In the genomic region with DNA sequence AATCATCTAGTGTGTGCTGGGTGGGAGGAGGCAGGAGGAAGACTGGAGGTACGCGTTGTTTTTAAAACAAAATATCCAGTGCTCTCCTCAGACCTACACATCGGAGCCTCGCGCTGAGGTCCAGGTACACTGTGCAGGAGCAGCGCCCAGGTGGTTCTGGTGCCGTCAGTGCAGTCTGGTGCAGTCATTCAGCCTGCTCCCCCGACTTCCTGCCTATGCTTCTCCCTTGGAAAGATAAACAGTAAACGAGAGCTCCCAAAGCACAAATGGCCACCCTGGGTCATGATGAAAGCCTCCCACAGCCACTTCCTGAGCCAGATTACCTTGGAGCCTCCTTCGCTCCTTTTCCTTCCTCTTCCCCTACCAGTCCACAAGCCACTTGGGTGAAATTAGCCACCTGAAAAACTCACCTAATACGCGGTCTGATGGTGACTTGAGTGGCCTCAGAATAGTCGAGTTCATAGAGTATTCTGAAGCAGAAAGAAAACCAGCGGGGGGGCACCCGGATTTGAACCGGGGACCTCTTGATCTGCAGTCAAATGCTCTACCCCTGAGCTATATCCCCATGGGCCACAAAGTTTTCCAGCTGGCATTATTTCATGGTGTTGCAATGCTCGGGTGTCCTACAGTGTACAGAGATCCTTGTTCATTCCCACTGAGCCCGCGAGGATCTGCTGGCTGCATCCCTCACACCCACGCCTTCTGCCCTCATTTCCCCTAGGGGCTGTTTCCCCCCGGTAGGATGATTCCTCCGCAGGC, we compare ENCODE assay signal across 1 cellular context.
TF ChIP-seq lines count a peak whose summit lies in the region.

No MANE protein-coding gene starts in this region.

TF ChIP-seq in HepG2, 621 proteins besides CTCF, POLR2A, EP300 and RAD21 (continued from another document and continues in another):
- TF ChIP-seq, protein P1, sequence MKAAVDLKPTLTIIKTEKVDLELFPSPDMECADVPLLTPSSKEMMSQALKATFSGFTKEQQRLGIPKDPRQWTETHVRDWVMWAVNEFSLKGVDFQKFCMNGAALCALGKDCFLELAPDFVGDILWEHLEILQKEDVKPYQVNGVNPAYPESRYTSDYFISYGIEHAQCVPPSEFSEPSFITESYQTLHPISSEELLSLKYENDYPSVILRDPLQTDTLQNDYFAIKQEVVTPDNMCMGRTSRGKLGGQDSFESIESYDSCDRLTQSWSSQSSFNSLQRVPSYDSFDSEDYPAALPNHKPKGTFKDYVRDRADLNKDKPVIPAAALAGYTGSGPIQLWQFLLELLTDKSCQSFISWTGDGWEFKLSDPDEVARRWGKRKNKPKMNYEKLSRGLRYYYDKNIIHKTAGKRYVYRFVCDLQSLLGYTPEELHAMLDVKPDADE (CRISPR knock-in tag; IDR thresholded peaks at IDR 0.05) = no peak
- no peak for TF ChIP-seq SYNCRIP (IDR thresholded peaks at IDR 0.05; ENCODE audit: insufficient read depth, low read depth, low read length)
- no peak for TF ChIP-seq SRSF9 (IDR thresholded peaks at IDR 0.05; ENCODE audit: borderline replicate concordance, insufficient read depth, low read depth, low read length, poor library complexity, severe bottlenecking)
- peak; percentile 30; the same call in 1 of the 2 replicates for TF ChIP-seq FOXK1 (CRISPR knock-in tag; IDR thresholded peaks at IDR 0.05; ENCODE audit: borderline replicate concordance, low read depth)
- TF ChIP-seq ZNF652 (CRISPR knock-in tag; IDR thresholded peaks at IDR 0.05; ENCODE audit: borderline replicate concordance, low read depth) = no peak
- no peak for TF ChIP-seq ELF4 (CRISPR knock-in tag; IDR thresholded peaks at IDR 0.05; ENCODE audit: borderline replicate concordance)
- 0 out of 2 replicates have a peak, but pooled peaks have one; percentile 49 for TF ChIP-seq ZNF292 (CRISPR knock-in tag; IDR thresholded peaks at IDR 0.05; ENCODE audit: borderline replicate concordance, low read depth)
- TF ChIP-seq NCOA5 (CRISPR knock-in tag; IDR thresholded peaks at IDR 0.05) = no peak
- 0 out of 2 replicates have a peak, but pooled peaks have one; percentile 18 for TF ChIP-seq ZFY (CRISPR knock-in tag; IDR thresholded peaks at IDR 0.05)
- TF ChIP-seq ZNF883 (CRISPR knock-in tag; IDR thresholded peaks at IDR 0.05; ENCODE audit: not compliant biosample characterization) = no peak
- no peak for TF ChIP-seq SMARCE1 (IDR thresholded peaks at IDR 0.05; ENCODE audit: borderline replicate concordance)
- TF ChIP-seq HOXA9 (CRISPR knock-in tag; IDR thresholded peaks at IDR 0.05; ENCODE audit: borderline replicate concordance) = no peak
- TF ChIP-seq EED (CRISPR knock-in tag; IDR thresholded peaks at IDR 0.05) = no peak
- TF ChIP-seq ZNF460 (CRISPR knock-in tag; IDR thresholded peaks at IDR 0.05; ENCODE audit: borderline replicate concordance) = no peak
- TF ChIP-seq ZNF557 (CRISPR knock-in tag; IDR thresholded peaks at IDR 0.05) = peak; percentile 59; the same call in 1 of the 2 replicates
- peak; percentile 32; the same call in 1 of the 2 replicates for TF ChIP-seq SALL1 (CRISPR knock-in tag; IDR thresholded peaks at IDR 0.05)
- TF ChIP-seq ZNF703 (CRISPR knock-in tag; IDR thresholded peaks at IDR 0.05; ENCODE audit: borderline replicate concordance) = no peak
- TF ChIP-seq DPF2 (CRISPR knock-in tag; IDR thresholded peaks at IDR 0.05; ENCODE audit: borderline replicate concordance, low read depth) = no peak
- TF ChIP-seq, protein P2, sequence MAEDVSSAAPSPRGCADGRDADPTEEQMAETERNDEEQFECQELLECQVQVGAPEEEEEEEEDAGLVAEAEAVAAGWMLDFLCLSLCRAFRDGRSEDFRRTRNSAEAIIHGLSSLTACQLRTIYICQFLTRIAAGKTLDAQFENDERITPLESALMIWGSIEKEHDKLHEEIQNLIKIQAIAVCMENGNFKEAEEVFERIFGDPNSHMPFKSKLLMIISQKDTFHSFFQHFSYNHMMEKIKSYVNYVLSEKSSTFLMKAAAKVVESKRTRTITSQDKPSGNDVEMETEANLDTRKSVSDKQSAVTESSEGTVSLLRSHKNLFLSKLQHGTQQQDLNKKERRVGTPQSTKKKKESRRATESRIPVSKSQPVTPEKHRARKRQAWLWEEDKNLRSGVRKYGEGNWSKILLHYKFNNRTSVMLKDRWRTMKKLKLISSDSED (CRISPR knock-in tag; IDR thresholded peaks at IDR 0.05) = no peak
- no peak for TF ChIP-seq ZNF274 (CRISPR knock-in tag; IDR thresholded peaks at IDR 0.05)
- TF ChIP-seq, protein P3, sequence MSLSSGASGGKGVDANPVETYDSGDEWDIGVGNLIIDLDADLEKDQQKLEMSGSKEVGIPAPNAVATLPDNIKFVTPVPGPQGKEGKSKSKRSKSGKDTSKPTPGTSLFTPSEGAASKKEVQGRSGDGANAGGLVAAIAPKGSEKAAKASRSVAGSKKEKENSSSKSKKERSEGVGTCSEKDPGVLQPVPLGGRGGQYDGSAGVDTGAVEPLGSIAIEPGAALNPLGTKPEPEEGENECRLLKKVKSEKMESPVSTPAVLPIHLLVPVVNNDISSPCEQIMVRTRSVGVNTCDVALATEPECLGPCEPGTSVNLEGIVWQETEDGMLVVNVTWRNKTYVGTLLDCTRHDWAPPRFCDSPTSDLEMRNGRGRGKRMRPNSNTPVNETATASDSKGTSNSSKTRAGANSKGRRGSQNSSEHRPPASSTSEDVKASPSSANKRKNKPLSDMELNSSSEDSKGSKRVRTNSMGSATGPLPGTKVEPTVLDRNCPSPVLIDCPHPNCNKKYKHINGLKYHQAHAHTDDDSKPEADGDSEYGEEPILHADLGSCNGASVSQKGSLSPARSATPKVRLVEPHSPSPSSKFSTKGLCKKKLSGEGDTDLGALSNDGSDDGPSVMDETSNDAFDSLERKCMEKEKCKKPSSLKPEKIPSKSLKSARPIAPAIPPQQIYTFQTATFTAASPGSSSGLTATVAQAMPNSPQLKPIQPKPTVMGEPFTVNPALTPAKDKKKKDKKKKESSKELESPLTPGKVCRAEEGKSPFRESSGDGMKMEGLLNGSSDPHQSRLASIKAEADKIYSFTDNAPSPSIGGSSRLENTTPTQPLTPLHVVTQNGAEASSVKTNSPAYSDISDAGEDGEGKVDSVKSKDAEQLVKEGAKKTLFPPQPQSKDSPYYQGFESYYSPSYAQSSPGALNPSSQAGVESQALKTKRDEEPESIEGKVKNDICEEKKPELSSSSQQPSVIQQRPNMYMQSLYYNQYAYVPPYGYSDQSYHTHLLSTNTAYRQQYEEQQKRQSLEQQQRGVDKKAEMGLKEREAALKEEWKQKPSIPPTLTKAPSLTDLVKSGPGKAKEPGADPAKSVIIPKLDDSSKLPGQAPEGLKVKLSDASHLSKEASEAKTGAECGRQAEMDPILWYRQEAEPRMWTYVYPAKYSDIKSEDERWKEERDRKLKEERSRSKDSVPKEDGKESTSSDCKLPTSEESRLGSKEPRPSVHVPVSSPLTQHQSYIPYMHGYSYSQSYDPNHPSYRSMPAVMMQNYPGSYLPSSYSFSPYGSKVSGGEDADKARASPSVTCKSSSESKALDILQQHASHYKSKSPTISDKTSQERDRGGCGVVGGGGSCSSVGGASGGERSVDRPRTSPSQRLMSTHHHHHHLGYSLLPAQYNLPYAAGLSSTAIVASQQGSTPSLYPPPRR (CRISPR knock-in tag; IDR thresholded peaks at IDR 0.05; ENCODE audit: borderline replicate concordance) = 0 out of 2 replicates have a peak, but pooled peaks have one; percentile 24
- TF ChIP-seq NFIC (IDR thresholded peaks at IDR 0.05; ENCODE audit: low read length) = 0 out of 2 replicates have a peak, but pooled peaks have one; percentile 51
- no peak for TF ChIP-seq SRF (IDR thresholded peaks at IDR 0.05; ENCODE audit: low read depth, low read length)
- TF ChIP-seq, protein P4, sequence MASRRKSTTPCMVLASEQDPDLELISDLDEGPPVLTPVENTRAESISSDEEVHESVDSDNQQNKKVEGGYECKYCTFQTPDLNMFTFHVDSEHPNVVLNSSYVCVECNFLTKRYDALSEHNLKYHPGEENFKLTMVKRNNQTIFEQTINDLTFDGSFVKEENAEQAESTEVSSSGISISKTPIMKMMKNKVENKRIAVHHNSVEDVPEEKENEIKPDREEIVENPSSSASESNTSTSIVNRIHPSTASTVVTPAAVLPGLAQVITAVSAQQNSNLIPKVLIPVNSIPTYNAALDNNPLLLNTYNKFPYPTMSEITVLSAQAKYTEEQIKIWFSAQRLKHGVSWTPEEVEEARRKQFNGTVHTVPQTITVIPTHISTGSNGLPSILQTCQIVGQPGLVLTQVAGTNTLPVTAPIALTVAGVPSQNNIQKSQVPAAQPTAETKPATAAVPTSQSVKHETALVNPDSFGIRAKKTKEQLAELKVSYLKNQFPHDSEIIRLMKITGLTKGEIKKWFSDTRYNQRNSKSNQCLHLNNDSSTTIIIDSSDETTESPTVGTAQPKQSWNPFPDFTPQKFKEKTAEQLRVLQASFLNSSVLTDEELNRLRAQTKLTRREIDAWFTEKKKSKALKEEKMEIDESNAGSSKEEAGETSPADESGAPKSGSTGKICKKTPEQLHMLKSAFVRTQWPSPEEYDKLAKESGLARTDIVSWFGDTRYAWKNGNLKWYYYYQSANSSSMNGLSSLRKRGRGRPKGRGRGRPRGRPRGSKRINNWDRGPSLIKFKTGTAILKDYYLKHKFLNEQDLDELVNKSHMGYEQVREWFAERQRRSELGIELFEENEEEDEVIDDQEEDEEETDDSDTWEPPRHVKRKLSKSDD (CRISPR knock-in tag; IDR thresholded peaks at IDR 0.05; ENCODE audit: low read depth) = 0 out of 2 replicates have a peak, but pooled peaks have one; percentile 1
- no peak for TF ChIP-seq ZIK1 (CRISPR knock-in tag; IDR thresholded peaks at IDR 0.05; ENCODE audit: borderline replicate concordance, low read depth)
- TF ChIP-seq ZBTB1 (CRISPR knock-in tag; IDR thresholded peaks at IDR 0.05; ENCODE audit: borderline replicate concordance) = no peak
- TF ChIP-seq, protein P5, sequence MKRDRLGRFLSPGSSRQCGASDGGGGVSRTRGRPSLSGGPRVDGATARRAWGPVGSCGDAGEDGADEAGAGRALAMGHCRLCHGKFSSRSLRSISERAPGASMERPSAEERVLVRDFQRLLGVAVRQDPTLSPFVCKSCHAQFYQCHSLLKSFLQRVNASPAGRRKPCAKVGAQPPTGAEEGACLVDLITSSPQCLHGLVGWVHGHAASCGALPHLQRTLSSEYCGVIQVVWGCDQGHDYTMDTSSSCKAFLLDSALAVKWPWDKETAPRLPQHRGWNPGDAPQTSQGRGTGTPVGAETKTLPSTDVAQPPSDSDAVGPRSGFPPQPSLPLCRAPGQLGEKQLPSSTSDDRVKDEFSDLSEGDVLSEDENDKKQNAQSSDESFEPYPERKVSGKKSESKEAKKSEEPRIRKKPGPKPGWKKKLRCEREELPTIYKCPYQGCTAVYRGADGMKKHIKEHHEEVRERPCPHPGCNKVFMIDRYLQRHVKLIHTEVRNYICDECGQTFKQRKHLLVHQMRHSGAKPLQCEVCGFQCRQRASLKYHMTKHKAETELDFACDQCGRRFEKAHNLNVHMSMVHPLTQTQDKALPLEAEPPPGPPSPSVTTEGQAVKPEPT (CRISPR knock-in tag; IDR thresholded peaks at IDR 0.05; ENCODE audit: low read depth) = no peak
- TF ChIP-seq, protein P6, sequence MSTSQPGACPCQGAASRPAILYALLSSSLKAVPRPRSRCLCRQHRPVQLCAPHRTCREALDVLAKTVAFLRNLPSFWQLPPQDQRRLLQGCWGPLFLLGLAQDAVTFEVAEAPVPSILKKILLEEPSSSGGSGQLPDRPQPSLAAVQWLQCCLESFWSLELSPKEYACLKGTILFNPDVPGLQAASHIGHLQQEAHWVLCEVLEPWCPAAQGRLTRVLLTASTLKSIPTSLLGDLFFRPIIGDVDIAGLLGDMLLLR (CRISPR knock-in tag; IDR thresholded peaks at IDR 0.05) = no peak
- TF ChIP-seq RELA (CRISPR knock-in tag; IDR thresholded peaks at IDR 0.05) = no peak; the same call in 1 of the 2 replicates
- no peak for TF ChIP-seq ONECUT2 (CRISPR knock-in tag; IDR thresholded peaks at IDR 0.05)
- TF ChIP-seq PITX1 (CRISPR knock-in tag; IDR thresholded peaks at IDR 0.05) = peak; percentile 15; the same call in 1 of the 2 replicates
- 0 out of 2 replicates have a peak, but pooled peaks have one; percentile 12 for TF ChIP-seq CEBPB (IDR thresholded peaks at IDR 0.05; ENCODE audit: borderline replicate concordance, low read depth, low read length)
- peak; percentile 81 for TF ChIP-seq ZNF350 (CRISPR knock-in tag; IDR thresholded peaks at IDR 0.05; ENCODE audit: borderline replicate concordance, low read depth)
- TF ChIP-seq, protein P7, sequence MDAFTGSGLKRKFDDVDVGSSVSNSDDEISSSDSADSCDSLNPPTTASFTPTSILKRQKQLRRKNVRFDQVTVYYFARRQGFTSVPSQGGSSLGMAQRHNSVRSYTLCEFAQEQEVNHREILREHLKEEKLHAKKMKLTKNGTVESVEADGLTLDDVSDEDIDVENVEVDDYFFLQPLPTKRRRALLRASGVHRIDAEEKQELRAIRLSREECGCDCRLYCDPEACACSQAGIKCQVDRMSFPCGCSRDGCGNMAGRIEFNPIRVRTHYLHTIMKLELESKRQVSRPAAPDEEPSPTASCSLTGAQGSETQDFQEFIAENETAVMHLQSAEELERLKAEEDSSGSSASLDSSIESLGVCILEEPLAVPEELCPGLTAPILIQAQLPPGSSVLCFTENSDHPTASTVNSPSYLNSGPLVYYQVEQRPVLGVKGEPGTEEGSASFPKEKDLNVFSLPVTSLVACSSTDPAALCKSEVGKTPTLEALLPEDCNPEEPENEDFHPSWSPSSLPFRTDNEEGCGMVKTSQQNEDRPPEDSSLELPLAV (CRISPR knock-in tag; conservative IDR thresholded peaks at IDR 0.05; ENCODE audit: low read depth) = no peak
- TF ChIP-seq, protein P8, sequence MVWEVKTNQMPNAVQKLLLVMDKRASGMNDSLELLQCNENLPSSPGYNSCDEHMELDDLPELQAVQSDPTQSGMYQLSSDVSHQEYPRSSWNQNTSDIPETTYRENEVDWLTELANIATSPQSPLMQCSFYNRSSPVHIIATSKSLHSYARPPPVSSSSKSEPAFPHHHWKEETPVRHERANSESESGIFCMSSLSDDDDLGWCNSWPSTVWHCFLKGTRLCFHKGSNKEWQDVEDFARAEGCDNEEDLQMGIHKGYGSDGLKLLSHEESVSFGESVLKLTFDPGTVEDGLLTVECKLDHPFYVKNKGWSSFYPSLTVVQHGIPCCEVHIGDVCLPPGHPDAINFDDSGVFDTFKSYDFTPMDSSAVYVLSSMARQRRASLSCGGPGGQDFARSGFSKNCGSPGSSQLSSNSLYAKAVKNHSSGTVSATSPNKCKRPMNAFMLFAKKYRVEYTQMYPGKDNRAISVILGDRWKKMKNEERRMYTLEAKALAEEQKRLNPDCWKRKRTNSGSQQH (CRISPR knock-in tag; IDR thresholded peaks at IDR 0.05; ENCODE audit: low read depth) = peak; percentile 36; the same call in 1 of the 2 replicates
